Comparison of ENCODE assay signal across 24 cellular contexts in the genomic region with DNA sequence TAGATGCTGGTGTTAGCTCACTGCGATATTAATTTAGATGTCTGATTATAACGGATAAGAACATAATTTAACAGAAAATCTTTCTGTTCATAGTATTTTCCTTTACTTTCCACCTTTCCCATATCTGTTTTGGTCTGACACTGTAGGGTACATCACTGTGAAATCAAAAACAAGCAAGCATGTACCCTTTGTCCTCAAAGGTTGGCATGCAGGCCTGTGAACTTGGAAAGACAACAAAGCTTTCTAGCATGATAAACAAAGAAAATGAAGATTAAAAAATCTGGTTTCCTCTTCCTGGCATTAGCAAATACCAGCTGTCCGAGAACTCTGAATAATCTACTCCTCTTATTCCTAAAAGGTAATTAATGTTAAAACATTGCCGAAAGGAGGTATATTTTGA. TPM values are rescaled to one million over a fixed set of nuclear protein-coding genes. Genes with fewer than 3 reads are reported as not detected.
DNase-seq lines count a peak whose midpoint lies in the region; ATAC-seq, FAIRE-seq and TF ChIP-seq lines count a peak whose summit lies in the region.
"Had no signal": no experiment of that assay in that cellular context is flagged by ENCODE, and none has a peak within 500 bp of the region (broad histone marks: within the 10 kb centered on the region; RNA-seq: fewer than 3 reads in every experiment).

No MANE protein-coding gene starts in this region.

- H4K20me1 ChIP-seq in HepG2 (ENCODE audit: insufficient read depth, low read length), result no peaks in the 10 kb centered on the region
- H4K20me1 ChIP-seq in GM23338 (replicated peaks; ENCODE audit: insufficient read depth), result no peaks in the 10 kb centered on the region

- no peak for FAIRE-seq in HepG2 (lab: Jason Lieb, UNC)
- FAIRE-seq: A549, GM12878, HTR-8/SVneo had no signal

- no peak overlapping the region for H3K4me3 Mint-ChIP-seq in GM23338
- H3K4me3 Mint-ChIP-seq: CD14-positive monocyte; CD4-positive, alpha-beta memory T cell; HFFc6; IgD-negative memory B cell had no signal

- DNase-seq in HepG2 (ENCODE audit: low spot score), result no peak
- DNase-seq in dermis microvascular lymphatic vessel endothelial cell (ENCODE audit: low read depth in 2 of 2), result peak; percentile 81 to 86
- DNase-seq in lung microvascular endothelial cell (ENCODE audit: low read depth in 2 of 2), result peak; percentile 14 to 89
- DNase-seq in GM23338 (ENCODE audit: low spot score), result no peak
- no peak for DNase-seq in DMS 273 (lab: John Stamatoyannopoulos, UW; ENCODE audit: unreplicated experiment)
- DNase-seq: AML-193; Calu3; CD4-positive, alpha-beta memory T cell; DMS 273 treated with DMSO at 0.1 percent for 48 hours; DMS53; DND-41; EL; GOT3; H7; HFFc6 had no signal

- H3K36me3 Mint-ChIP-seq in GM23338 (ENCODE audit: low read depth), result no peaks in the 10 kb centered on the region
- H3K36me3 Mint-ChIP-seq: CD14-positive monocyte had no signal

- H3K9me2 ChIP-seq in GM23338 (ENCODE audit: insufficient read depth), result no peaks in the 10 kb centered on the region

- BruUV-seq in HepG2 (replicated peaks; lab: Mats Ljungman, UMichigan), result no TSS peak

- no peaks in the 10 kb centered on the region for H3K27me3 Mint-ChIP-seq in GM23338 (ENCODE audit: insufficient read depth, low read depth, poor library complexity)
- H3K27me3 Mint-ChIP-seq: IgD-negative memory B cell had no signal

- POLR2A ChIA-PET in HepG2 (lab: Yijun Ruan, JAX), result no interaction called here

- ATAC-seq in HepG2, result no peak
- no peak for ATAC-seq in GM23338
- no peak for ATAC-seq in GM19395 (IDR thresholded peaks at IDR 0.05; ENCODE audit: unreplicated experiment)
- ATAC-seq: A549, GM12878, HCT116 had no signal

- no peaks in the 10 kb centered on the region for H3K9me3 Mint-ChIP-seq in GM23338
- H3K9me3 Mint-ChIP-seq: CD14-positive monocyte; CD4-positive, alpha-beta memory T cell; HFFc6; IgD-negative memory B cell had no signal

- in situ Hi-C loops in HepG2 (cut with HindIII; ENCODE audit: extremely low pct_ligation_motif_present, low pct_unique_long_range_greater_than_20kb), result no loop called here

- no peak for TF ChIP-seq CTCF in liver (IDR thresholded peaks at IDR 0.05; ENCODE audit: low read depth, low read length, missing input control)
- TF ChIP-seq CTCF in HepG2 (CRISPR knock-in tag; IDR thresholded peaks at IDR 0.05), result no peak
- no peak for TF ChIP-seq CTCF in GM23338 (conservative IDR thresholded peaks at IDR 0.05; ENCODE audit: low read depth in 2 of 2)

- H2AFZ ChIP-seq in HepG2 (ENCODE audit: low read length) (no peak overlapping the region), GM23338 (no peak overlapping the region)

- H3K79me2 ChIP-seq in HepG2 (ENCODE audit: insufficient read depth, low read length) (no peaks in the 10 kb centered on the region), GM23338 (replicated peaks; ENCODE audit: insufficient read depth) (no peaks in the 10 kb centered on the region)

- CTCF ChIA-PET in HepG2 (lab: Yijun Ruan, JAX; ENCODE audit: low intra/inter-chr PET ratio, low total read pairs), result no interaction called here

- no peaks in the 10 kb centered on the region for H3K27me3 ChIP-seq in liver (ENCODE audit: control insufficient read depth in 4 of 4, insufficient read depth in 4 of 4, low read length in 3 of 4)
- peaks cover 0 to 35% of the 10 kb centered on the region in 2 experiments; a peak in 3 of 5 replicates for H3K27me3 ChIP-seq in HepG2 (ENCODE audit: control insufficient read depth in 1 of 2, insufficient read depth in 2 of 2, low read length in 2 of 2)
- H3K27me3 ChIP-seq in GM23338 (ENCODE audit: insufficient read depth), result no peaks in the 10 kb centered on the region

- WGBS in liver, result 45% methylated on average over 4 of the region's 4 CpGs
- 72% methylated on average over 4 of the region's 4 CpGs for WGBS in HepG2 (ENCODE audit: low lambda C conversion rate)

- peaks cover 3% of the 10 kb centered on the region; the same call in 2 of the 3 replicates for H3K4me1 Mint-ChIP-seq in GM23338
- H3K4me1 Mint-ChIP-seq: CD14-positive monocyte; CD4-positive, alpha-beta memory T cell; IgD-negative memory B cell had no signal

- peak overlapping the region; percentile 65 to 69 for H3K27ac ChIP-seq in liver (ENCODE audit: low read depth in 1 of 2, low read length in 2 of 2)
- H3K27ac ChIP-seq in HepG2 (ENCODE audit: extremely low read length, insufficient read depth, low read length), result no peak overlapping the region
- no peak overlapping the region for H3K27ac ChIP-seq in GM23338 (ENCODE audit: low read depth)
- H3K27ac ChIP-seq: 22Rv1, A549 had no signal

- H3K4me3 ChIP-seq in liver (ENCODE audit: low read depth in 1 of 3, low read length in 3 of 3) (no peak overlapping the region), HepG2 (replicated peaks in 1 of 3; ENCODE audit: insufficient read depth in 1 of 3, low read depth in 2 of 3, low read length in 3 of 3) (no peak overlapping the region), GM23338 (no peak overlapping the region)
- H3K4me3 ChIP-seq: A549, GM12878 had no signal

- peak; percentile 34 to 42 for TF ChIP-seq RAD21 in liver (IDR thresholded peaks at IDR 0.05)
- no peak for TF ChIP-seq RAD21 in HepG2 (CRISPR knock-in tag; IDR thresholded peaks at IDR 0.05)

- H3K27ac Mint-ChIP-seq in GM23338, result no peak overlapping the region
- H3K27ac Mint-ChIP-seq: CD14-positive monocyte, HFFc6, IgD-negative memory B cell had no signal

- H3K36me3 ChIP-seq in liver (ENCODE audit: control insufficient read depth in 4 of 4, insufficient read depth in 3 of 4, low read depth in 1 of 4, low read length in 3 of 4), result peaks cover 0 to 1% (median 0%) of the 10 kb centered on the region in 4 donors
- H3K36me3 ChIP-seq in HepG2 (replicated peaks in 1 of 2; ENCODE audit: control insufficient read depth in 1 of 2, insufficient read depth in 2 of 2, low read length in 2 of 2), result no peaks in the 10 kb centered on the region
- no peaks in the 10 kb centered on the region for H3K36me3 ChIP-seq in GM23338 (ENCODE audit: insufficient read depth)

- no peak for TF ChIP-seq POLR2A in HepG2 (IDR thresholded peaks at IDR 0.05; ENCODE audit: insufficient read depth in 1 of 2, low read depth in 2 of 2, low read length in 2 of 2)

- no peaks in the 10 kb centered on the region for H3F3A ChIP-seq in GM23338 (replicated peaks; ENCODE audit: low read depth)

- H3K4me2 ChIP-seq in HepG2 (ENCODE audit: low read depth, low read length), result no peak overlapping the region
- no peak overlapping the region for H3K4me2 ChIP-seq in GM23338
- H3K4me2 ChIP-seq: A549 had no signal

- TF ChIP-seq EP300 in HepG2 (IDR thresholded peaks at IDR 0.05; ENCODE audit: low read depth in 2 of 2, low read length in 2 of 2) (no peak), HepG2 (CRISPR knock-in tag; IDR thresholded peaks at IDR 0.05; ENCODE audit: borderline replicate concordance) (no peak)

- intact Hi-C loops in HepG2 (cut with micrococcal nuclease; ENCODE audit: unreplicated experiment), result no loop called here

- H3K9me3 ChIP-seq in liver (ENCODE audit: control insufficient read depth in 4 of 4, low read length in 3 of 4) (no peaks in the 10 kb centered on the region), HepG2 (ENCODE audit: low read length) (no peaks in the 10 kb centered on the region)
- H3K9me3 ChIP-seq: A549 had no signal

- H3K9ac ChIP-seq in liver (ENCODE audit: low read depth in 1 of 2, low read length in 2 of 2) (no peak overlapping the region), HepG2 (ENCODE audit: insufficient read depth, low read depth, low read length) (no peak overlapping the region)

- H3K4me1 ChIP-seq in liver (ENCODE audit: control insufficient read depth in 4 of 4, insufficient read depth in 4 of 4, low read length in 3 of 4) (peaks cover 6 to 16% (median 10%) of the 10 kb centered on the region in 4 donors), HepG2 (ENCODE audit: insufficient read depth, low read length) (peaks cover 20% of the 10 kb centered on the region), GM23338 (ENCODE audit: insufficient read depth) (no peaks in the 10 kb centered on the region)

TF ChIP-seq in liver, 16 proteins besides CTCF, POLR2A, EP300 and RAD21 (continues in another document):
- TF ChIP-seq JUND (IDR thresholded peaks at IDR 0.05) (peak in 1 of 2 donors; percentile 48), RXRA (IDR thresholded peaks at IDR 0.05) (peak; percentile 58 to 78)

TF ChIP-seq in GM23338, 12 proteins besides CTCF, POLR2A, EP300 and RAD21 (continues in another document):
- TF ChIP-seq ZNF114 (CRISPR knock-in tag; IDR thresholded peaks at IDR 0.05), result no peak
- TF ChIP-seq STAT1 (IDR thresholded peaks at IDR 0.05; ENCODE audit: unreplicated experiment), result no peak
- no peak for TF ChIP-seq EZH2phosphoT487 (IDR thresholded peaks at IDR 0.05; ENCODE audit: unreplicated experiment)

RNA-seq across cellular contexts. Expression of gene THSD1, which starts 31.6 kb away (rescaled TPM):
- total RNA-seq in liver (1 to 10 TPM; 1.1 to 2.8 TPM), HepG2 (2016; rRNA removed; fragmentation: Illumina TruSeq; extraction: Trizol) (0.11 TPM in 1 of 2 replicates, not detected in the other), dermis microvascular lymphatic vessel endothelial cell (41.3 and 52.8 TPM in 2 replicates), lung microvascular endothelial cell (39.7 and 77.2 TPM in 2 replicates)
- polyA plus RNA-seq in liver (1 to 10 TPM in 1 of 2 donors, under 1 TPM in 1; 0.74 to 1.7 TPM), HepG2 (2011; rRNA removed) (0.15 and 0.18 TPM in 2 replicates), GM23338 (2016; fragmentation: Nextera tagmentation; extraction: Ambion mirVana) (0.07 TPM in 1 of 2 replicates, not detected in the other)
- 0.51 and 0.62 TPM in 2 replicates for total RNA-seq in HepG2 (2016; cell fraction: cytosol; rRNA removed; fragmentation: Illumina TruSeq; extraction: Trizol; ENCODE audit: low read depth)
- total RNA-seq in HepG2 (2016; cell fraction: insoluble cytoplasmic fraction; rRNA removed; fragmentation: Illumina TruSeq; extraction: Trizol), result 0.06 TPM in 1 of 2 replicates, not detected in the other
- total RNA-seq in HepG2 (2016; cell fraction: membrane; rRNA removed; fragmentation: Illumina TruSeq; extraction: Trizol), result 0.21 and 0.37 TPM in 2 replicates
- total RNA-seq in HepG2 (2016; cell fraction: nucleus; rRNA removed; fragmentation: Illumina TruSeq; extraction: Trizol), result not detected in 2 replicates
- 0.05 and 0.06 TPM in 2 replicates for polyA plus RNA-seq in HepG2 (2011; cell fraction: cytosol; rRNA removed)
- polyA plus RNA-seq in HepG2 (2011; cell fraction: nucleus; rRNA removed), result 0.52 and 0.61 TPM in 2 replicates
- 0.15 TPM in 1 of 2 replicates, not detected in the other for polyA plus RNA-seq in HepG2 (2012)
- not detected in 2 replicates for polyA plus RNA-seq in HepG2 (2016; cell fraction: cytosol; fragmentation: Illumina TruSeq; extraction: Trizol; ENCODE audit: low read depth)
- not detected in 2 replicates for polyA plus RNA-seq in HepG2 (2016; cell fraction: insoluble cytoplasmic fraction; fragmentation: Illumina TruSeq; extraction: Trizol; ENCODE audit: low read depth)
- polyA plus RNA-seq in HepG2 (2016; cell fraction: membrane; fragmentation: Illumina TruSeq; extraction: Trizol; ENCODE audit: low read depth), result not detected in 2 replicates
- 0.16 TPM in 1 of 2 replicates, not detected in the other for polyA plus RNA-seq in HepG2 (2016; cell fraction: nucleus; fragmentation: Illumina TruSeq; extraction: Trizol; ENCODE audit: insufficient read depth, low read depth)
- polyA minus RNA-seq in HepG2 (2011; rRNA and poly(A)+ RNA removed; ENCODE audit: low replicate concordance), result 0.20 and 3.8 TPM in 2 replicates
- polyA minus RNA-seq in HepG2 (2011; cell fraction: cytosol; rRNA and poly(A)+ RNA removed), result not detected in 2 replicates
- 0.26 and 0.37 TPM in 2 replicates for polyA minus RNA-seq in HepG2 (2011; cell fraction: nucleus; rRNA and poly(A)+ RNA removed)
- total RNA-seq in GM23338 (2014; rRNA removed; shearing (Covaris generic)), result 0.69 TPM in 1 of 2 replicates, not detected in the other
- polyA plus RNA-seq: CD14-positive monocyte; CD4-positive, alpha-beta memory T cell had no signal

Comparison
In these comparisons a context has a peak if more than half of its experiments do, and no peak if none do; other contexts are left out.
1. H3K27ac ChIP-seq: peak in liver (2 of 2); none in HepG2 (single experiment) and GM23338 (single experiment).
2. DNase-seq: peak in dermis microvascular lymphatic vessel endothelial cell (2 of 2) and lung microvascular endothelial cell (2 of 2); none in HepG2 (single experiment), GM23338 (single experiment) and DMS 273 (single experiment).
3. RNA of gene THSD1, which starts 31.6 kb away (total RNA-seq): 39.7 to 77.2 TPM in lung microvascular endothelial cell and 41.3 to 52.8 TPM in dermis microvascular lymphatic vessel endothelial cell; 1.1 to 2.8 TPM in liver, 0.69 TPM in GM23338 and 0.06 to 0.62 TPM in HepG2; every median in the first group is over 10 times any median in the second.